ENCODE assay signal across 18 cellular contexts in genomic region chr19:39829702-39830275, GRCh38. TPM values are rescaled to one million over a fixed set of nuclear protein-coding genes. Genes with fewer than 3 reads are reported as not detected.
DNase-seq lines count a peak whose midpoint lies in the region; ATAC-seq and TF ChIP-seq lines count a peak whose summit lies in the region.
"Had no signal": no experiment of that assay in that cellular context is flagged by ENCODE, and none has a peak within 500 bp of the region (broad histone marks: within the 10 kb centered on the region; RNA-seq: fewer than 3 reads in every experiment).

No MANE protein-coding gene starts in this region.

- no peaks in the 10 kb centered on the region for H3K9me3 ChIP-seq in RWPE2 (ENCODE audit: severe bottlenecking)
- no peaks in the 10 kb centered on the region for H3K9me3 ChIP-seq in mucosa of descending colon
- H3K9me3 ChIP-seq in GM23248 (ENCODE audit: low read depth) = no peaks in the 10 kb centered on the region
- H3K9me3 ChIP-seq: BE2C had no signal

- no peak for TF ChIP-seq CTCF in RWPE2 (IDR thresholded peaks at IDR 0.05; ENCODE audit: poor library complexity, severe bottlenecking)
- no peak for TF ChIP-seq CTCF in neural crest cell (conservative IDR thresholded peaks at IDR 0.05)
- no peak for TF ChIP-seq CTCF in mucosa of descending colon (IDR thresholded peaks at IDR 0.05)

- peaks cover 11% of the 10 kb centered on the region; the same call in 1 of the 2 replicates for H3F3A ChIP-seq in GM23248 (ENCODE audit: insufficient read depth)

- no peak overlapping the region for H3K9ac ChIP-seq in GM23248

- H3K27me3 ChIP-seq in RWPE2 (ENCODE audit: insufficient read depth, poor library complexity, severe bottlenecking) (no peaks in the 10 kb centered on the region), GM23248 (replicated peaks; ENCODE audit: insufficient read depth) (no peaks in the 10 kb centered on the region)
- H3K27me3 ChIP-seq: BE2C had no signal

- in situ Hi-C loops in GM23248 (cut with MboI) = no loop called here

- H3K36me3 ChIP-seq in RWPE2 (ENCODE audit: low read depth) (peaks cover 34% of the 10 kb centered on the region), mucosa of descending colon (ENCODE audit: low read depth) (no peaks in the 10 kb centered on the region), GM23248 (ENCODE audit: low read depth) (peaks cover 18% of the 10 kb centered on the region; the same call in 1 of the 2 replicates)

- H3K79me2 ChIP-seq in GM23248 (ENCODE audit: insufficient read depth) = peaks cover 29% of the 10 kb centered on the region

- intact Hi-C loops in mucosa of descending colon (cut with DNase I, micrococcal nuclease) = no loop called here

- H3K9me2 ChIP-seq in GM23248 (ENCODE audit: insufficient read depth) = no peaks in the 10 kb centered on the region

- WGBS in GM23248 (ENCODE audit: low coverage in 1 of 2, low lambda C conversion rate in 2 of 2, missing lambda C conversion rate in 2 of 2), 2 experiments = 93 to 98% methylated on average over 10 of the region's 10 CpGs

- H3K4me1 Mint-ChIP-seq in stimulated activated naive CD8-positive, alpha-beta T cell treated with anti-CD3 and anti-CD28 coated beads, Interleukin-15, Interleukin-2, amounts not matched to agents 100 ng/mL and 50 ng/mL, for 24 hours (ENCODE audit: low read depth) = peaks cover 33% of the 10 kb centered on the region
- peaks cover 33% of the 10 kb centered on the region for H3K4me1 Mint-ChIP-seq in neural crest cell

- peak overlapping the region; percentile 31 for H3K27ac Mint-ChIP-seq in stimulated activated naive CD8-positive, alpha-beta T cell treated with anti-CD3 and anti-CD28 coated beads, Interleukin-15, Interleukin-2, amounts not matched to agents 100 ng/mL and 50 ng/mL, for 24 hours
- peak overlapping the region; percentile 50 for H3K27ac Mint-ChIP-seq in neural crest cell (ENCODE audit: unreplicated experiment)
- H3K27ac Mint-ChIP-seq: H9 had no signal

- no peaks in the 10 kb centered on the region for H3K4me1 ChIP-seq in RWPE2 (ENCODE audit: insufficient read depth, poor library complexity, severe bottlenecking)
- H3K4me1 ChIP-seq in mucosa of descending colon (ENCODE audit: low read depth) = peaks cover 18% of the 10 kb centered on the region
- H3K4me1 ChIP-seq in GM23248 (ENCODE audit: insufficient read depth) = peaks cover 11% of the 10 kb centered on the region; the same call in 1 of the 2 replicates

- no peaks in the 10 kb centered on the region for H4K20me1 ChIP-seq in GM23248 (ENCODE audit: insufficient read depth)

- no peak overlapping the region for H3K4me2 ChIP-seq in GM23248 (ENCODE audit: unreplicated experiment)

- no peak for ATAC-seq in stimulated activated naive CD8-positive, alpha-beta T cell treated with anti-CD3 and anti-CD28 coated beads, Interleukin-15, Interleukin-2, amounts not matched to agents 100 U/mL and 50 U/mL, for 24 hours
- ATAC-seq in RWPE2 (ENCODE audit: low read depth) (no peak), HG02885 (IDR thresholded peaks at IDR 0.05; ENCODE audit: poor library complexity, unreplicated experiment) (no peak), mucosa of descending colon (no peak), GM19324 (IDR thresholded peaks at IDR 0.05; ENCODE audit: low FRiP score, unreplicated experiment) (no peak)
- ATAC-seq: Panc1 had no signal

- H3K4me3 ChIP-seq in RWPE2 (ENCODE audit: severe bottlenecking) = no peak overlapping the region
- H3K4me3 ChIP-seq in mucosa of descending colon = no peak overlapping the region
- H3K4me3 ChIP-seq in GM23248 = no peak overlapping the region

- H3K36me3 Mint-ChIP-seq in stimulated activated naive CD8-positive, alpha-beta T cell treated with anti-CD3 and anti-CD28 coated beads, Interleukin-15, Interleukin-2, amounts not matched to agents 100 ng/mL and 50 ng/mL, for 24 hours (ENCODE audit: low read depth) = peaks cover 61% of the 10 kb centered on the region
- peaks cover 27% of the 10 kb centered on the region for H3K36me3 Mint-ChIP-seq in neural crest cell (ENCODE audit: low read depth)

- no peak overlapping the region for H3K27ac ChIP-seq in RWPE2 (ENCODE audit: poor library complexity, severe bottlenecking)
- H3K27ac ChIP-seq in GM23248 = no peak overlapping the region

- H3K9me3 Mint-ChIP-seq in stimulated activated naive CD8-positive, alpha-beta T cell treated with anti-CD3 and anti-CD28 coated beads, Interleukin-15, Interleukin-2, amounts not matched to agents 100 ng/mL and 50 ng/mL, for 24 hours = no peaks in the 10 kb centered on the region
- no peaks in the 10 kb centered on the region for H3K9me3 Mint-ChIP-seq in neural crest cell
- H3K9me3 Mint-ChIP-seq: H9 had no signal

- H3K27me3 Mint-ChIP-seq in stimulated activated naive CD8-positive, alpha-beta T cell treated with anti-CD3 and anti-CD28 coated beads, Interleukin-15, Interleukin-2, amounts not matched to agents 100 ng/mL and 50 ng/mL, for 24 hours = no peaks in the 10 kb centered on the region
- peaks cover 4% of the 10 kb centered on the region for H3K27me3 Mint-ChIP-seq in neural crest cell (ENCODE audit: low read depth)

- no peak overlapping the region for H3K4me3 Mint-ChIP-seq in stimulated activated naive CD8-positive, alpha-beta T cell treated with anti-CD3 and anti-CD28 coated beads, Interleukin-15, Interleukin-2, amounts not matched to agents 100 ng/mL and 50 ng/mL, for 24 hours
- H3K4me3 Mint-ChIP-seq in neural crest cell = peak overlapping the region; percentile 86
- H3K4me3 Mint-ChIP-seq: H9 had no signal

- H2AFZ ChIP-seq in GM23248 = no peak overlapping the region

- DNase-seq in stimulated activated naive CD8-positive, alpha-beta T cell treated with anti-CD3 and anti-CD28 coated beads, Interleukin-15, Interleukin-2, amounts not matched to agents 100 U/mL and 50 U/mL, for 24 hours = no peak
- DNase-seq in RWPE2 (ENCODE audit: low spot score) (peak; percentile 29), neural crest cell (ENCODE audit: low read depth, low spot score) (no peak), mucosa of descending colon (no peak), GM23248 (no peak)
- DNase-seq: ACHN, BE2C, EL, H9, NCI-H1417 treated with DMSO at 0.1 percent for 48 hours, NCI-H2029, NCI-H510A, SHP77 treated with DMSO at 0.1 percent for 48 hours had no signal

RNA-seq across cellular contexts. Expression of gene DYRK1B, which starts 4.2 kb away (rescaled TPM):
- total RNA-seq in neural crest cell = 40.5 and 44.9 TPM in 2 replicates
- total RNA-seq in mucosa of descending colon = 10 to 100 TPM; 14.5 to 27.2 (median 23.7) TPM
- 9.4 and 11.1 TPM in 2 replicates for total RNA-seq in GM23248 (2014; rRNA removed; shearing (Covaris generic))
- polyA plus RNA-seq in GM23248 (2016; fragmentation: Nextera tagmentation; extraction: Ambion mirVana) = 14.9 and 15.0 TPM in 2 replicates

RNA-seq across cellular contexts. Expression of gene FBL, which starts 16.4 kb away (rescaled TPM):
- total RNA-seq in neural crest cell (473 and 489 TPM in 2 replicates), mucosa of descending colon (100 to 1,000 TPM; 126 to 200 (median 155) TPM)
- 59.3 and 66.9 TPM in 2 replicates for total RNA-seq in GM23248 (2014; rRNA removed; shearing (Covaris generic))
- polyA plus RNA-seq in GM23248 (2016; fragmentation: Nextera tagmentation; extraction: Ambion mirVana) = 61.1 and 63.9 TPM in 2 replicates

RNA-seq across cellular contexts. Expression of gene LEUTX, which starts 51.1 kb away (rescaled TPM):
- total RNA-seq in neural crest cell = not detected in 2 replicates
- total RNA-seq in mucosa of descending colon = not detected
- not detected in 2 replicates for total RNA-seq in GM23248 (2014; rRNA removed; shearing (Covaris generic))
- not detected in 2 replicates for polyA plus RNA-seq in GM23248 (2016; fragmentation: Nextera tagmentation; extraction: Ambion mirVana)
- total RNA-seq: H9, LHCN-M2 had no signal
